15 cellular contexts compared by ENCODE assay signal in the genomic region with DNA sequence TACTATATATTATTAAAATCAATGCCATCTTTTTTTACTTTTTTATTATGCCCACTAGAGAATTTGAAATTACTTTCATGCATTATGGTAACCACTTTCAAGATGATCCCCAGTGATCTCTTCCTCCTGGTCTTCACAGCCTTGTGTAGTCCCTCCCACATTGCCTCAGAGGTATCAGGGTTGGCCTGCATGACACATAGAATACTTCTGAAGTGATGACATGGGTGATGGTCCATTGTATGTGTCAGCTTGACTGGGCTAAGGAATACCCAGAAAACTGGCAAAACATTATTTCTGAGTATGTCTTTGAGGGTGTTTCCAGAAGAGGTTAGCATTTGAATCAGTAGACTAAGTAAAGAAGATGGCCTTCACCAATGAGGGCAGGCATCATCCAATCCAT. TPM values are rescaled to one million over a fixed set of nuclear protein-coding genes. Genes with fewer than 3 reads are reported as not detected.
"Had no signal": no experiment of that assay in that cellular context is flagged by ENCODE, and none has a peak within 500 bp of the region (broad histone marks: within the 10 kb centered on the region; RNA-seq: fewer than 3 reads in every experiment).

No MANE protein-coding gene starts in this region.

- H3K27me3 ChIP-seq: ovary had no signal

- H3K4me3 ChIP-seq: adrenal gland, ovary, tibial artery had no signal

- H3K9me3 Mint-ChIP-seq: central memory CD8-positive, alpha-beta T cell had no signal

- H3K4me1 ChIP-seq: adrenal gland, tibial artery had no signal

- ATAC-seq: left ventricle myocardium superior, SK-N-SH treated with all-trans-retinoic acid at 6 μM for 48 hours had no signal

- H3K4me3 Mint-ChIP-seq: central memory CD8-positive, alpha-beta T cell had no signal

- H3K9me3 ChIP-seq: adrenal gland, ovary had no signal

- H3K36me3 ChIP-seq: adrenal gland, ovary, tibial artery had no signal

- DNase-seq: activated CD4-positive, CD25-positive, alpha-beta regulatory T cell; activated gamma-delta T cell treated with Interleukin-2 at 50 U/mL for 16 hours; activated T-cell treated with anti-CD3 and anti-CD28 coated beads, Interleukin-2, amount 50 U/mL, for 1 hour; adrenal gland; cortex of kidney; effector CD8-positive, alpha-beta T cell; kidney; left ventricle myocardium superior; mesendoderm; ovary; tibial artery had no signal

- H3K4me1 Mint-ChIP-seq: central memory CD8-positive, alpha-beta T cell had no signal

RNA-seq across cellular contexts. Expression of a gene that starts 14.2 kb away (rescaled TPM):
- total RNA-seq: activated CD8-positive, alpha-beta memory T cell treated with anti-CD3 and anti-CD28 coated beads for 36 hours; kidney; left ventricle myocardium superior; T-helper 1 cell treated with Interleukin-12 subunit alpha and Interleukin-12 subunit beta and Interleukin-4 antibody, amounts not matched to agents 30 ng/mL and 1 ng/mL, for 36 hours had no signal
